Comparison of ENCODE assay signal across 19 cellular contexts in the genomic region with DNA sequence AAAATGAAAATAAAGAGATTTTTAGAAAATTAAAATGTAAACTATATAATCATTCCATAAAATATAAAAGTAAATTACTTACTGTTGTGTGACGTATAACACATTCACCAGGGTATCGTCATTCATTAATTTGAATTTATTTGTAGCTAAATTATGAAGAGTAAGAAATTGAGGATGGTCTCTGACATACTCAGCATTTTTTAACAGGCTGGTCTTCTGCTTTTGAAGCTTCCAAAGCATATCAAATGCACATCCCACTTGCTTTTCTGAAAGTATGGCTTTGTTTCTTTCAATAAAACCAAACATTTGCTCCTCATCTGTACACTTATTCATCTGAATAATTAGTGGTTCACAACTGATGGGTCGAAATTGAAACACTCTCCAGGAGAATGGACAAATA. TPM values are rescaled to one million over a fixed set of nuclear protein-coding genes. Genes with fewer than 3 reads are reported as not detected.
DNase-seq lines count a peak whose midpoint lies in the region; ATAC-seq and TF ChIP-seq lines count a peak whose summit lies in the region.
"Had no signal": no experiment of that assay in that cellular context is flagged by ENCODE, and none has a peak within 500 bp of the region (broad histone marks: within the 10 kb centered on the region; RNA-seq: fewer than 3 reads in every experiment).

No MANE protein-coding gene starts in this region.

- H3K79me2 ChIP-seq in GM23248 (ENCODE audit: insufficient read depth) = peaks cover 48% of the 10 kb centered on the region
- peaks cover 42% of the 10 kb centered on the region for H3K79me2 ChIP-seq in PC-3 (ENCODE audit: low read length)

- intact Hi-C loops in PC-3 (cut with micrococcal nuclease) = no loop called here

- H3K27me3 ChIP-seq in BLaER1 (no peaks in the 10 kb centered on the region), GM23248 (replicated peaks; ENCODE audit: insufficient read depth) (no peaks in the 10 kb centered on the region), PC-3 (ENCODE audit: low read length) (no peaks in the 10 kb centered on the region), iPS-18a (ENCODE audit: control insufficient read depth, insufficient read depth, low read length) (no peaks in the 10 kb centered on the region), Peyer's patch (no peaks in the 10 kb centered on the region)
- H3K27me3 ChIP-seq: left lung, MG63 had no signal

- H3F3A ChIP-seq in GM23248 (ENCODE audit: insufficient read depth) (no peaks in the 10 kb centered on the region), PC-3 (ENCODE audit: low read length, unreplicated experiment) (no peaks in the 10 kb centered on the region)

- H3K9ac ChIP-seq in BLaER1 (no peak overlapping the region), GM23248 (no peak overlapping the region), PC-3 (ENCODE audit: low read length) (no peak overlapping the region), iPS-18a (ENCODE audit: low read length) (no peak overlapping the region)

- H3K4me1 ChIP-seq in BLaER1 (peaks cover 27% of the 10 kb centered on the region), GM23248 (ENCODE audit: insufficient read depth) (peaks cover 10% of the 10 kb centered on the region), PC-3 (ENCODE audit: insufficient read depth, low read length) (peaks cover 6% of the 10 kb centered on the region; the same call in 1 of the 2 replicates), iPS-18a (ENCODE audit: control insufficient read depth, low read depth, low read length) (peaks cover 6% of the 10 kb centered on the region), Peyer's patch (peaks cover 0 to 4% (median 0%) of the 10 kb centered on the region in 4 donors)

- H2AFZ ChIP-seq in GM23248 (no peak overlapping the region), PC-3 (ENCODE audit: low read length) (no peak overlapping the region)

- H3K4me2 ChIP-seq in BLaER1 = peak overlapping the region; percentile 81
- H3K4me2 ChIP-seq in GM23248 (ENCODE audit: unreplicated experiment) = peak overlapping the region; percentile 94
- peak overlapping the region; percentile 93 for H3K4me2 ChIP-seq in PC-3 (ENCODE audit: low read length)

- no peak overlapping the region for H3K4me3 ChIP-seq in BLaER1
- no peak overlapping the region for H3K4me3 ChIP-seq in GM23248
- H3K4me3 ChIP-seq in PC-3 (ENCODE audit: low read length) = peak overlapping the region; percentile 73
- peak overlapping the region; percentile 10 for H3K4me3 ChIP-seq in iPS-18a (ENCODE audit: low read length)
- peak overlapping the region in 1 of 4 donors; percentile 2 for H3K4me3 ChIP-seq in Peyer's patch
- H3K4me3 ChIP-seq: left lung had no signal

- POLR2A ChIA-PET in PC-3 (lab: Charles Lee; ENCODE audit: unreplicated experiment) = no interaction called here

- no peak for TF ChIP-seq CTCF in PC-3 (conservative IDR thresholded peaks at IDR 0.05; ENCODE audit: low read depth, low read length)
- no peak for TF ChIP-seq CTCF in Peyer's patch (IDR thresholded peaks at IDR 0.05)

- CTCF ChIA-PET in PC-3 (lab: Charles Lee) = no interaction called here

- no TSS peak for BruUV-seq in PC-3 (replicated peaks; lab: Mats Ljungman, UMichigan)

- H3K9me2 ChIP-seq in GM23248 (ENCODE audit: insufficient read depth) (no peaks in the 10 kb centered on the region), PC-3 (replicated peaks; ENCODE audit: low read length) (no peaks in the 10 kb centered on the region)

- WGBS in GM23248 (ENCODE audit: low coverage in 1 of 2, low lambda C conversion rate in 2 of 2, missing lambda C conversion rate in 2 of 2), 2 experiments = 79 to 83% methylated on average over 3 of the region's 3 CpGs

- ATAC-seq in PC-3 = no peak
- no peak for ATAC-seq in HG02981 (IDR thresholded peaks at IDR 0.05; ENCODE audit: unreplicated experiment)
- no peak for ATAC-seq in HG02610 (IDR thresholded peaks at IDR 0.05; ENCODE audit: unreplicated experiment)
- ATAC-seq: activated T-cell treated with anti-CD3 and anti-CD28 coated beads, Interleukin-2, amount 50 U/mL, for 4 hours; left lung; Right ventricle myocardium inferior; T-helper 17 cell had no signal

- H4K20me1 ChIP-seq in BLaER1 (no peaks in the 10 kb centered on the region), GM23248 (ENCODE audit: insufficient read depth) (no peaks in the 10 kb centered on the region), PC-3 (ENCODE audit: low read length) (no peaks in the 10 kb centered on the region)

- DNase-seq in GM23248 = no peak
- no peak for DNase-seq in PC-3
- DNase-seq in Peyer's patch = no peak
- DNase-seq: activated CD4-positive, alpha-beta memory T cell treated with anti-CD3 and anti-CD28 coated beads, Interleukin-2, amount 10 ng/mL, durations not matched to agents 7 days and 5 days; activated T-cell treated with anti-CD3 and anti-CD28 coated beads, Interleukin-2, amount 50 U/mL, for 4 hours; AML-193; Caco-2; erythroblast; left lung; MG63; NCI-H2029; NCI-H446; T-helper 17 cell; WERI-Rb-1 had no signal

- peaks cover 9% of the 10 kb centered on the region; the same call in 1 of the 2 replicates for H3K36me3 ChIP-seq in BLaER1
- no peaks in the 10 kb centered on the region for H3K36me3 ChIP-seq in GM23248 (ENCODE audit: low read depth)
- H3K36me3 ChIP-seq in PC-3 (ENCODE audit: low read depth, low read length) = no peaks in the 10 kb centered on the region
- H3K36me3 ChIP-seq in iPS-18a (ENCODE audit: control insufficient read depth, low read depth, low read length) = peaks cover 5% of the 10 kb centered on the region
- H3K36me3 ChIP-seq in Peyer's patch = peaks cover 0 to 6% (median 0%) of the 10 kb centered on the region in 3 donors

- H3K9me3 ChIP-seq in BLaER1 (0 out of 2 replicates have a peak, but pooled peaks cover 3% of the 10 kb centered on the region), GM23248 (ENCODE audit: low read depth) (no peaks in the 10 kb centered on the region), PC-3 (ENCODE audit: low read length) (no peaks in the 10 kb centered on the region), iPS-18a (ENCODE audit: control insufficient read depth, low read depth, low read length) (no peaks in the 10 kb centered on the region), Peyer's patch (no peaks in the 10 kb centered on the region)
- H3K9me3 ChIP-seq: Caco-2, left lung, MG63 had no signal

- TF ChIP-seq POLR2A in Peyer's patch (IDR thresholded peaks at IDR 0.05) = no peak

- in situ Hi-C loops in GM23248 (cut with MboI) = no loop called here

- H3K27ac ChIP-seq in BLaER1 (no peak overlapping the region), GM23248 (no peak overlapping the region), PC-3 (ENCODE audit: low read length) (no peak overlapping the region), iPS-18a (ENCODE audit: low read length) (no peak overlapping the region), Peyer's patch (no peak overlapping the region)
- H3K27ac ChIP-seq: left lung, WERI-Rb-1 had no signal

RNA-seq across cellular contexts. Expression of a gene that starts 2.1 kb away (rescaled TPM):
- total RNA-seq in GM23248 (2014; rRNA removed; shearing (Covaris generic)) = 13.3 and 18.8 TPM in 2 replicates
- polyA plus RNA-seq in GM23248 (2016; fragmentation: Nextera tagmentation; extraction: Ambion mirVana) = 15.7 and 17.7 TPM in 2 replicates
- total RNA-seq in PC-3 (2014; rRNA removed) (21.1 and 27.0 TPM in 2 replicates), Peyer's patch (10 to 100 TPM; 33.8 to 78.8 (median 58.1) TPM)

RNA-seq across cellular contexts. Expression of a gene that starts 12.6 kb away (rescaled TPM):
- 23.0 and 28.2 TPM in 2 replicates for total RNA-seq in GM23248 (2014; rRNA removed; shearing (Covaris generic))
- 51.3 and 60.5 TPM in 2 replicates for polyA plus RNA-seq in GM23248 (2016; fragmentation: Nextera tagmentation; extraction: Ambion mirVana)
- total RNA-seq in PC-3 (2014; rRNA removed) (20.9 and 33.7 TPM in 2 replicates), Peyer's patch (10 to 100 TPM; 19.6 to 51.2 (median 28.8) TPM)

Comparison
In these comparisons a context has a peak if more than half of its experiments do, and no peak if none do; other contexts are left out.
1. H3K4me3 ChIP-seq: peak in PC-3 (single experiment) and iPS-18a (single experiment); none in BLaER1 (single experiment) and GM23248 (single experiment).
2. Peak in every context shown above with its lines, with median percentiles within 50 percentile points of each other: H3K4me2 ChIP-seq.